In the genomic region with DNA sequence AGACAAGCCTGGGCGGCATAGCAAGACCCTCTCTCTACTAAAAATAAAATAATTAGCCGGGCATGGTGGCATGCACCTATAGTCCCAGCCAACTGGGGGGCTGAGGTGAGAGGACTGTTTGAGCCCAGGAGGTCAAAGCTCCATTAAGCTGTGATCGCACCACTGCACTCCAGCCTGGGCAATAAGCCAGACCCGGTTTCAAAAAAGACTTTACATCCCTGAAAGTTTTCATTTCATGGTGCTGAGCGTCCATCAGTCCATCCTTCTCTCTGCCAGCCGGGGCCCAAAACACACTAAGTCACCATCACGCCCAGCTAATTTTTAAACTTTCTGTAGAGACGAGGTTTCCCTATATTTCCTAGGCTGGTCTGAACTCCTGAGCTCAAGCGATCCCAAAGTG, we compare ENCODE assay signal across 20 cellular contexts. TPM values are rescaled to one million over a fixed set of nuclear protein-coding genes. Genes with fewer than 3 reads are reported as not detected.
DNase-seq lines count a peak whose midpoint lies in the region; ATAC-seq, FAIRE-seq and TF ChIP-seq lines count a peak whose summit lies in the region.
"Had no signal": no experiment of that assay in that cellular context is flagged by ENCODE, and none has a peak within 500 bp of the region (broad histone marks: within the 10 kb centered on the region; RNA-seq: fewer than 3 reads in every experiment).

No MANE protein-coding gene starts in this region.

- TF ChIP-seq CTCF in Calu3 (IDR thresholded peaks at IDR 0.05; ENCODE audit: unreplicated experiment) (no peak), pancreas (IDR thresholded peaks at IDR 0.05) (no peak), left lung (IDR thresholded peaks at IDR 0.05) (no peak)

- no peaks in the 10 kb centered on the region for H3K27me3 Mint-ChIP-seq in Calu3 (ENCODE audit: unreplicated experiment)
- H3K27me3 Mint-ChIP-seq: activated CD4-positive, alpha-beta T cell treated with anti-CD3 and anti-CD28 coated beads, Interleukin-2, amount 10 ng/mL, durations not matched to agents 24 days and 14 days; CD8-positive, alpha-beta memory T cell; dendritic cell treated with granulocyte-macrophage colony-stimulating factor and Interleukin-4, amounts not matched to agents 40 ng/mL and 50 ng/mL, for 4 days had no signal

- peak overlapping the region; percentile 42 for H3K4me3 Mint-ChIP-seq in Calu3 (ENCODE audit: low read depth, unreplicated experiment)
- H3K4me3 Mint-ChIP-seq: activated CD4-positive, alpha-beta T cell treated with anti-CD3 and anti-CD28 coated beads, Interleukin-2, amount 10 ng/mL, durations not matched to agents 24 days and 14 days; CD8-positive, alpha-beta memory T cell; dendritic cell treated with granulocyte-macrophage colony-stimulating factor and Interleukin-4, amounts not matched to agents 40 ng/mL and 50 ng/mL, for 4 days; stimulated activated effector memory CD8-positive, alpha-beta T cell treated with anti-CD3 and anti-CD28 coated beads, Interleukin-12 subunit alpha, Interleukin-12 subunit beta, amount 100 ng/mL, for 72 hours had no signal

- no TSS peak for BruUV-seq in Calu3 (replicated peaks; lab: Mats Ljungman, UMichigan)

- H3K36me3 ChIP-seq in duodenal mucosa (ENCODE audit: control insufficient read depth in 1 of 2, insufficient read depth in 2 of 2, low read length in 2 of 2), result peaks cover 0 to 9% of the 10 kb centered on the region in 2 donors
- no peaks in the 10 kb centered on the region for H3K36me3 ChIP-seq in pancreas
- no peaks in the 10 kb centered on the region for H3K36me3 ChIP-seq in left lung
- H3K36me3 ChIP-seq: transverse colon had no signal

- H3K4me1 Mint-ChIP-seq in Calu3 (ENCODE audit: low read depth, unreplicated experiment), result peaks cover 49% of the 10 kb centered on the region
- H3K4me1 Mint-ChIP-seq: CD8-positive, alpha-beta memory T cell had no signal

- H3K27me3 ChIP-seq in duodenal mucosa (ENCODE audit: control insufficient read depth in 1 of 2, insufficient read depth in 2 of 2, low read length in 2 of 2) (no peaks in the 10 kb centered on the region), pancreas (no peaks in the 10 kb centered on the region), left lung (no peaks in the 10 kb centered on the region)
- H3K27me3 ChIP-seq: foreskin keratinocyte, transverse colon had no signal

- H3K4me1 ChIP-seq in duodenal mucosa (ENCODE audit: control insufficient read depth in 1 of 2, insufficient read depth in 2 of 2, low read length in 2 of 2) (peaks cover 13 to 14% of the 10 kb centered on the region in 2 donors), pancreas (peaks cover 3 to 4% (median 3%) of the 10 kb centered on the region in 3 donors), left lung (no peaks in the 10 kb centered on the region)
- H3K4me1 ChIP-seq: foreskin keratinocyte had no signal

- FAIRE-seq in pancreas (lab: Jason Lieb, UNC), result no peak

- ATAC-seq in pancreas, result no peak
- no peak for ATAC-seq in left lung
- ATAC-seq in esophagus mucosa, result no peak
- ATAC-seq: foreskin keratinocyte; left colon; stimulated activated effector memory CD8-positive, alpha-beta T cell treated with anti-CD3 and anti-CD28 coated beads, Interleukin-12 subunit alpha, Interleukin-12 subunit beta, amount 100 ng/mL, for 72 hours had no signal

- H3K27ac Mint-ChIP-seq in Calu3 (ENCODE audit: unreplicated experiment), result peak overlapping the region; percentile 96
- H3K27ac Mint-ChIP-seq: activated CD4-positive, alpha-beta T cell treated with anti-CD3 and anti-CD28 coated beads, Interleukin-2, amount 10 ng/mL, durations not matched to agents 24 days and 14 days; CD8-positive, alpha-beta memory T cell; dendritic cell treated with granulocyte-macrophage colony-stimulating factor and Interleukin-4, amounts not matched to agents 40 ng/mL and 50 ng/mL, for 4 days; stimulated activated effector memory CD8-positive, alpha-beta T cell treated with anti-CD3 and anti-CD28 coated beads, Interleukin-12 subunit alpha, Interleukin-12 subunit beta, amount 100 ng/mL, for 72 hours had no signal

- peak overlapping the region; percentile 67 for H3K27ac ChIP-seq in duodenal mucosa (ENCODE audit: low read depth, low read length)
- H3K27ac ChIP-seq in pancreas, result peak overlapping the region in 3 of 4 donors; percentile 10 to 72 (median 59)
- no peak overlapping the region for H3K27ac ChIP-seq in left lung
- H3K27ac ChIP-seq: foreskin keratinocyte, transverse colon had no signal

- CTCF ChIA-PET in Calu3 (lab: Charles Lee), result interaction anchor here (0.9 to 2.6 kb wide), 6 partner anchors 10 to 68 kb away, joined by 3 to 14 read pairs (median 6); a partner anchor contains a TSS

- H3K9me3 Mint-ChIP-seq in Calu3 (ENCODE audit: low read depth, unreplicated experiment), result no peaks in the 10 kb centered on the region
- H3K9me3 Mint-ChIP-seq: activated CD4-positive, alpha-beta T cell treated with anti-CD3 and anti-CD28 coated beads, Interleukin-2, amount 10 ng/mL, durations not matched to agents 24 days and 14 days; dendritic cell treated with granulocyte-macrophage colony-stimulating factor and Interleukin-4, amounts not matched to agents 40 ng/mL and 50 ng/mL, for 4 days; stimulated activated effector memory CD8-positive, alpha-beta T cell treated with anti-CD3 and anti-CD28 coated beads, Interleukin-12 subunit alpha, Interleukin-12 subunit beta, amount 100 ng/mL, for 72 hours had no signal

- DNase-seq in Calu3 (no peak), pancreas (peak in 1 of 6 donors; percentile 11), left lung (no peak), NCI-H2107 treated with DMSO at 0.1 percent for 48 hours (lab: John Stamatoyannopoulos, UW; ENCODE audit: unreplicated experiment) (no peak)
- DNase-seq: activated CD4-positive, alpha-beta T cell treated with anti-CD3 and anti-CD28 coated beads, Interleukin-2, amount 10 ng/mL, durations not matched to agents 24 days and 14 days; activated CD8-positive, alpha-beta memory T cell treated with anti-CD3 and anti-CD28 coated beads, Interleukin-2, amount 50 U/mL, for 4 hours; DMS79 treated with DMSO at 0.1 percent for 48 hours; H7; left colon; NCI-H1105 treated with DMSO at 0.1 percent for 48 hours; NCI-H2081 treated with DMSO at 0.1 percent for 48 hours; NCI-H524 treated with DMSO at 0.1 percent for 48 hours; Right ventricle myocardium superior; transverse colon had no signal

- 84 to 96% methylated on average over 9 of the region's 9 CpGs for WGBS in pancreas, 2 donors

- peaks cover 30% of the 10 kb centered on the region for H3K36me3 Mint-ChIP-seq in Calu3 (ENCODE audit: insufficient read depth, unreplicated experiment)

- H3K4me3 ChIP-seq in duodenal mucosa (ENCODE audit: low read depth in 1 of 2, low read length in 2 of 2) (no peak overlapping the region), pancreas (no peak overlapping the region), left lung (no peak overlapping the region)
- H3K4me3 ChIP-seq: transverse colon had no signal

- peak overlapping the region in 1 of 2 donors; percentile 43 for H3K9ac ChIP-seq in duodenal mucosa (ENCODE audit: low read depth in 1 of 2, low read length in 2 of 2)

- H3K9me3 ChIP-seq in duodenal mucosa (ENCODE audit: control insufficient read depth in 1 of 2, low read length in 2 of 2), result no peaks in the 10 kb centered on the region
- H3K9me3 ChIP-seq in pancreas, result no peaks in the 10 kb centered on the region
- H3K9me3 ChIP-seq in left lung, result no peaks in the 10 kb centered on the region
- H3K9me3 ChIP-seq: transverse colon had no signal

- intact Hi-C loops in Calu3 (cut with micrococcal nuclease; ENCODE audit: unreplicated experiment) (no loop called here), pancreas (cut with DNase I) (no loop called here), left lung (cut with DNase I) (no loop called here)

RNA-seq across cellular contexts. Expression of a gene that starts 10.6 kb away (rescaled TPM):
- 20.5 and 21.9 TPM in 2 replicates for total RNA-seq in Calu3 (2022)
- 1 to 10 TPM; 3.4 to 8.6 (median 5.6) TPM for total RNA-seq in pancreas
- 10 to 100 TPM; 11.3 to 15.8 TPM for polyA plus RNA-seq in pancreas
- total RNA-seq in left lung, result 10 to 100 TPM in 1 of 2 donors, 1 to 10 TPM in 1; 6.8 to 10.2 TPM
- total RNA-seq in esophagus mucosa, result 6.6 TPM

RNA-seq across cellular contexts. Expression of a gene that starts 28.6 kb away (rescaled TPM):
- total RNA-seq in Calu3 (2022) (44.2 and 49.9 TPM in 2 replicates), pancreas (10 to 100 TPM in 5 of 6 donors, 1 to 10 TPM in 1; 9.3 to 17.6 (median 11.6) TPM), left lung (10 to 100 TPM; 24.7 to 30.0 TPM), esophagus mucosa (18.2 TPM)
- 10 to 100 TPM; 15.1 to 23.1 TPM for polyA plus RNA-seq in pancreas

RNA-seq across cellular contexts. Expression of a gene that starts 39.6 kb away (rescaled TPM):
- total RNA-seq in Calu3 (2022) (106 and 108 TPM in 2 replicates), pancreas (10 to 100 TPM; 28.3 to 55.4 (median 46.1) TPM), left lung (10 to 100 TPM; 46.8 to 64.6 TPM), esophagus mucosa (63.8 TPM)
- polyA plus RNA-seq in pancreas, result 10 to 100 TPM; 47.3 to 63.2 TPM

RNA-seq across cellular contexts. Expression of a gene that starts 47.5 kb away (rescaled TPM):
- total RNA-seq in Calu3 (2022) (13.4 and 15.5 TPM in 2 replicates), pancreas (10 to 100 TPM; 13.2 to 24.3 (median 18.6) TPM), left lung (10 to 100 TPM; 17.7 to 28.1 TPM), esophagus mucosa (3.2 TPM)
- 10 to 100 TPM; 16.8 to 23.4 TPM for polyA plus RNA-seq in pancreas

Comparison
In these comparisons a context has a peak if more than half of its experiments do, and no peak if none do; other contexts are left out.
1. H3K27ac ChIP-seq: peak in duodenal mucosa (single experiment) and pancreas (3 of 4); none in left lung (0 of 2).